21 cellular contexts compared by ENCODE assay signal in the genomic region with DNA sequence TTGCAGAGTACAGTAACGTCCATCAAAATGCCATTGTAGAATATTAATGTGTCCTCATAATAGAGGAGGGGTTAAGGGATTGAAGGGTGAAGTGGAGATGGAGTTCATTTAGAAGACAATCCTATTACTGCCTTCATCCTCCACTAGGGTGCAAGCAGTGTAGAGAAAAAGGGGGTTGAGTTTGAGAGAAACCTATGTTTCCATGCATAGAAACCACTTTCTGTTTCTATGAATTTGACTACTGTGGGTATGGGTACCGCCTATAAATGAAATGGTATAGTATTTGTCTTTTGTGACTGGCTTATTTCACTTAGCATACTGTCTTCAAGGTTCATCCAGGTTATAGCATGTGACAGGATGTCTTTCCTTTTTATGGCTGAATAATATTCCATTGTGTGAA.
"Had no signal": no experiment of that assay in that cellular context is flagged by ENCODE, and none has a peak within 500 bp of the region (broad histone marks: within the 10 kb centered on the region; RNA-seq: fewer than 3 reads in every experiment).

No MANE protein-coding gene starts in this region.

- H3K36me3 ChIP-seq: breast epithelium had no signal

- H3K4me1 Mint-ChIP-seq: activated B cell treated with CpG ODN at 0.5 μM for 24 hours had no signal

- DNase-seq: activated B cell treated with CpG ODN at 0.5 μM for 24 hours; activated CD4-positive, alpha-beta T cell treated with anti-CD3 and anti-CD28 coated beads for 1 hour; activated CD8-positive, alpha-beta memory T cell treated with anti-CD3 and anti-CD28 coated beads, Interleukin-2, amount 50 U/mL, for 4 hours; activated naive CD4-positive, alpha-beta T cell; activated T-cell treated with anti-CD3 and anti-CD28 coated beads, Interleukin-2, amount 50 U/mL, for 72 hours; aorta; caudate nucleus; KBM-7; NCI-H1048; NCI-H146; NCI-H187 treated with DMSO at 0.1 percent for 48 hours; NCI-H2171; NCI-H2227 treated with DMSO at 0.1 percent for 48 hours; NCI-H446 treated with DMSO at 0.1 percent for 48 hours; NCI-H526; NCI-H774; T-cell; T1000 had no signal

- ATAC-seq: activated T-cell treated with anti-CD3 and anti-CD28 coated beads, Interleukin-2, amount 50 U/mL, for 72 hours; T-cell had no signal

- H3K4me3 ChIP-seq: breast epithelium, SK-N-MC had no signal

- H3K4me1 ChIP-seq: breast epithelium had no signal

- H3K27me3 ChIP-seq: breast epithelium had no signal

- H3K27ac ChIP-seq: breast epithelium, SK-N-MC had no signal

- H3K9me3 ChIP-seq: breast epithelium had no signal

- H3K27me3 Mint-ChIP-seq: activated B cell treated with CpG ODN at 0.5 μM for 24 hours; activated naive CD4-positive, alpha-beta T cell treated with anti-CD3 and anti-CD28 coated beads, Interleukin-2, amount 50 U/mL, for 24 hours; T-cell had no signal

- H3K4me3 Mint-ChIP-seq: activated B cell treated with CpG ODN at 0.5 μM for 24 hours; activated naive CD4-positive, alpha-beta T cell treated with anti-CD3 and anti-CD28 coated beads, Interleukin-2, amount 50 U/mL, for 24 hours; activated T-cell treated with anti-CD3 and anti-CD28 coated beads, Interleukin-2, amount 50 U/mL, for 72 hours; T-cell had no signal

- H3K27ac Mint-ChIP-seq: activated B cell treated with CpG ODN at 0.5 μM for 24 hours; activated naive CD4-positive, alpha-beta T cell treated with anti-CD3 and anti-CD28 coated beads, Interleukin-2, amount 50 U/mL, for 24 hours; activated T-cell treated with anti-CD3 and anti-CD28 coated beads, Interleukin-2, amount 50 U/mL, for 72 hours; T-cell had no signal
